In the genomic region with DNA sequence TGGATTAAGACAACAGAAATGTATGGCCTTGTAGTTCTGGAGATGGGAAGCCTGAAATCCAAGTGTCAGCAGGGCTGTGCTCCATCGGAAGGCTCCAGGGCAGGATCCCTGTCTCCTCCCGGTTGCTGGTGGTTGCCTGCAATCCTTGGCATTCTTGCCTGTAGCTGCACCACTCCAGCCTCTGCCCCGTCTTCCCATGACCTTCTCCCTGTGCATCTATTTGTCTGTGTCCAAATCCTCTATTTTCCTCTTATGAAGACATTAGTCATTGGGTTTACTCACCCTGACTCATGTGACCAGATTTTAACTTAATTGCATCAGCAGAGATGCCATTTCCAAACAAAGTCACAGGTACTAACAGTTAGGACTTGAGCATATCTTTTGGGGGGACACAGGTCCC, we compare ENCODE assay signal across 21 cellular contexts. TPM values are rescaled to one million over a fixed set of nuclear protein-coding genes. Genes with fewer than 3 reads are reported as not detected.
DNase-seq lines count a peak whose midpoint lies in the region; ATAC-seq and TF ChIP-seq lines count a peak whose summit lies in the region.
"Had no signal": no experiment of that assay in that cellular context is flagged by ENCODE, and none has a peak within 500 bp of the region (broad histone marks: within the 10 kb centered on the region; RNA-seq: fewer than 3 reads in every experiment).

No MANE protein-coding gene starts in this region.

- POLR2A ChIA-PET in Panc1 (lab: Charles Lee) = no interaction called here

- no peaks in the 10 kb centered on the region for H3K9me3 ChIP-seq in Panc1 (ENCODE audit: control insufficient read depth, insufficient read depth, low read depth, low read length)

- no peak overlapping the region for H3K27ac ChIP-seq in Panc1 (ENCODE audit: low read length)
- H3K27ac ChIP-seq: KMS-11, parathyroid adenoma had no signal

- no peaks in the 10 kb centered on the region for H3K36me3 ChIP-seq in Panc1 (ENCODE audit: control insufficient read depth, insufficient read depth, low read length)

- no peak overlapping the region for H3K4me3 ChIP-seq in Panc1 (ENCODE audit: low read depth in 2 of 2, low read length in 2 of 2)

- CTCF ChIA-PET in Panc1 (lab: Charles Lee) = no interaction called here

- BruUV-seq in Panc1 (replicated peaks; lab: Mats Ljungman, UMichigan) = no TSS peak

- intact Hi-C loops in Panc1 (cut with micrococcal nuclease; ENCODE audit: unreplicated experiment) = loop anchor here (10.0 kb wide), 1 partner anchor 103 kb away; no protein-coding TSS in a partner anchor

- H3K27me3 ChIP-seq in Panc1 (ENCODE audit: control insufficient read depth, insufficient read depth, low read length) = no peaks in the 10 kb centered on the region

- no peaks in the 10 kb centered on the region for H3K4me1 ChIP-seq in Panc1 (ENCODE audit: control insufficient read depth, insufficient read depth, low read length)

- peak; percentile 79 for DNase-seq in A172 (ENCODE audit: low spot score)
- DNase-seq in ELR (ENCODE audit: low read depth) = peak; percentile 97
- DNase-seq in Panc1 (ENCODE audit: low read depth, low spot score) = peak; percentile 10
- DNase-seq in DMS153 treated with DMSO at 0.1 percent for 48 hours (lab: John Stamatoyannopoulos, UW; ENCODE audit: unreplicated experiment) = no peak
- no peak for DNase-seq in GF-D8 (lab: John Stamatoyannopoulos, UW)
- no peak for DNase-seq in NCI-H446 (lab: John Stamatoyannopoulos, UW)
- DNase-seq: activated CD4-positive, alpha-beta T cell treated with anti-CD3 and anti-CD28 coated beads, Interleukin-2, amount 50 U/mL, for 48 hours; DMS79 treated with DMSO at 0.1 percent for 48 hours; effector CD4-positive, alpha-beta T cell; left cardiac atrium; NCI-H1694 treated with DMSO at 0.1 percent for 48 hours; NCI-H69; stimulated activated CD4-positive, alpha-beta T cell treated with anti-CD3 and anti-CD28 coated beads, Interleukin-12 subunit alpha, Interleukin-12 subunit beta, amount 100 ng/mL, for 4 hours had no signal

- ATAC-seq in Panc1 (no peak), esophagus mucosa (peak; percentile 55), GM19328 (IDR thresholded peaks at IDR 0.05; ENCODE audit: unreplicated experiment) (no peak)
- ATAC-seq: left cardiac atrium, Right ventricle myocardium inferior had no signal

- in situ Hi-C loops in Panc1 (cut with HindIII; ENCODE audit: low pct_unique_long_range_greater_than_20kb, low sequenced_read_pairs) = no loop called here

- TF ChIP-seq CTCF in Panc1 (IDR thresholded peaks at IDR 0.05) = no peak

RNA-seq across cellular contexts. Expression of a gene that starts 15.1 kb away (rescaled TPM):
- total RNA-seq in A172 (2014; rRNA removed; shearing (Covaris generic)) = not detected in 2 replicates
- total RNA-seq in Panc1 (2021; ENCODE audit: unreplicated experiment) = 0.10 TPM
- polyA plus RNA-seq in Panc1 (2012; ENCODE audit: insufficient read length) = not detected
- total RNA-seq in esophagus mucosa = not detected
- total RNA-seq: activated T-helper 2 cell treated with anti-CD3 and anti-CD28 coated beads, Interferon-gamma antibody, Interleukin-2, Interleukin-4, amounts not matched to agents 10 μg/mL and 5 μg/mL and 100 μg/mL, durations not matched to agents 14 hours and 24 hours and 36 hours; left cardiac atrium; mucosa of gallbladder; Right ventricle myocardium inferior had no signal
- polyA plus RNA-seq: AG04450 had no signal

Comparison
In these comparisons a context has a peak if more than half of its experiments do, and no peak if none do; other contexts are left out.
1. DNase-seq: peak in A172 (single experiment), ELR (single experiment) and Panc1 (single experiment); none in DMS153 treated with DMSO at 0.1 percent for 48 hours (single experiment), GF-D8 (single experiment) and NCI-H446 (0 of 2).